Comparison of ENCODE assay signal across 21 cellular contexts in the genomic region with DNA sequence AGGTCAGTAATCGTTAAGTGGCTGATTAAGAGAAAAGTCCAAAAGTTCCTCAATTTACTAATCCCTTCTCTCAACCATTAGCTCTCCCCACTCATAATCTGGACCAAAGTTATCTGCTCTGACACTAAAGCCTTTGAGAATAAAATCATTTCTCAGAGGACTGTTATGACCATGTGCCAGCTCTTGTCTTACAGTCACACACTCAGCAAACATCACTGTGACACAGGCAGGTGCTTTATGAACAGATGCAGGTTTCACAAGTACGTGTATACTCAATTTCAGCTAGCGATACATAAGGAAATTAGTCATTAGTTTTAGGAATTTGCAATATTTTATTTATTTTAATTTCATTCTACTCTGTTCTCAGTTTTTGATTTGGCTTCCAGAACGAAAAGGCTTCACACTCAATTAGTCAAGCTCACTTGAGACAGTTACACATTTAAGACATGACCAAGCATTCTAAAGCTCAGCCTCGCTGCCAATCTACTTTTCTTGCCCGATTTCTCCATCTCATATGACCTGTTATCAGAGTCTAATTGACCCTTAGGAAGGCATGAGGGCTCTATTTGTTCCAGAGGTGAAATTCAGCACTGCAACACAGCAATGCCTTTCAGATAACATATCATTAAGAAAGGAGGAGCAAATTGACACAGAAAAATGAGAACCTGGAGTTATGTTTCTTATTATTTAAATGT.
A peak's percentile ranks its signal among the peaks of the same experiment; 100 is the strongest.
DNase-seq lines count a peak whose midpoint lies in the region; ATAC-seq and TF ChIP-seq lines count a peak whose summit lies in the region.
"Had no signal": no experiment of that assay in that cellular context is flagged by ENCODE, and none has a peak within 500 bp of the region (broad histone marks: within the 10 kb centered on the region; RNA-seq: fewer than 3 reads in every experiment).

No MANE protein-coding gene starts in this region.

- no peaks in the 10 kb centered on the region for H3K27me3 ChIP-seq in PC-9 (ENCODE audit: insufficient read depth, low read depth)
- H3K27me3 ChIP-seq in WERI-Rb-1 (ENCODE audit: insufficient read depth, low read depth, severe bottlenecking): no peaks in the 10 kb centered on the region
- H3K27me3 ChIP-seq: BE2C had no signal

- H3K9me3 ChIP-seq in PC-9 (ENCODE audit: insufficient read depth, low read depth) (no peaks in the 10 kb centered on the region), WERI-Rb-1 (ENCODE audit: severe bottlenecking) (no peaks in the 10 kb centered on the region)
- H3K9me3 ChIP-seq: BE2C had no signal

- no TSS peak for BruUV-seq in PC-9 (replicated peaks; lab: Mats Ljungman, UMichigan)

- H2AFZ ChIP-seq in PC-9: peak overlapping the region; percentile 56; the same call in 1 of the 2 replicates

- CTCF ChIA-PET in PC-9 (lab: Charles Lee): interaction anchor here (0.6 kb wide), 1 partner anchor 1270 kb away, joined by 3 read pairs; no protein-coding TSS in a partner anchor

- POLR2A ChIA-PET in PC-9 (lab: Charles Lee; ENCODE audit: unreplicated experiment): no interaction called here

- H3K36me3 ChIP-seq in PC-9 (ENCODE audit: low read depth): no peaks in the 10 kb centered on the region
- H3K36me3 ChIP-seq in WERI-Rb-1: no peaks in the 10 kb centered on the region
- H3K36me3 ChIP-seq: BE2C had no signal

- DNase-seq in NCI-H1092 treated with DMSO at 0.1 percent for 48 hours (lab: John Stamatoyannopoulos, UW) (peak; percentile 54), NCI-H1092 (lab: John Stamatoyannopoulos, UW) (no peak), NCI-H524 (lab: John Stamatoyannopoulos, UW) (peak; percentile 41 to 73), PC-9 (no peak), retina (peak; percentile 36), WERI-Rb-1 (no peak)
- DNase-seq: ACHN; BE2C; CD8-positive, alpha-beta memory T cell; DMS 273 treated with DMSO at 0.1 percent for 48 hours; DND-41; NCI-H1048; NCI-H146; NCI-H1930; NCI-H345; NCI-H510A treated with DMSO at 0.1 percent for 48 hours; T-cell had no signal

- TF ChIP-seq CTCF in PC-9 (conservative IDR thresholded peaks at IDR 0.05): no peak
- TF ChIP-seq CTCF in WERI-Rb-1 (IDR thresholded peaks at IDR 0.05; ENCODE audit: low read depth, low read length): no peak

- no peaks in the 10 kb centered on the region for H3K9me2 ChIP-seq in PC-9 (ENCODE audit: insufficient read depth)

- no peaks in the 10 kb centered on the region for H3F3A ChIP-seq in PC-9 (ENCODE audit: insufficient read depth, low read depth)

- H3K79me2 ChIP-seq in PC-9 (ENCODE audit: low read depth): no peaks in the 10 kb centered on the region

- H4K20me1 ChIP-seq in PC-9 (ENCODE audit: insufficient read depth): no peaks in the 10 kb centered on the region

- H3K4me2 ChIP-seq in PC-9: no peak overlapping the region

- intact Hi-C loops in PC-9 (cut with micrococcal nuclease; ENCODE audit: unreplicated experiment): no loop called here

- H3K4me1 ChIP-seq in PC-9 (replicated peaks; ENCODE audit: insufficient read depth): no peaks in the 10 kb centered on the region
- H3K4me1 ChIP-seq: BE2C had no signal

- no peak for ATAC-seq in HG02678 (IDR thresholded peaks at IDR 0.05; ENCODE audit: unreplicated experiment)
- no peak for ATAC-seq in HG03521 (IDR thresholded peaks at IDR 0.05; ENCODE audit: unreplicated experiment)
- ATAC-seq: Right ventricle myocardium inferior, T-cell had no signal

- H3K4me3 ChIP-seq in PC-9 (no peak overlapping the region), WERI-Rb-1 (ENCODE audit: low read depth, low read length) (no peak overlapping the region)

- H3K27ac ChIP-seq in PC-9 (no peak overlapping the region), WERI-Rb-1 (no peak overlapping the region)
- H3K27ac ChIP-seq: 22Rv1 had no signal

Comparison
In these comparisons a context has a peak if more than half of its experiments do, and no peak if none do; other contexts are left out.
1. DNase-seq: peak in NCI-H1092 treated with DMSO at 0.1 percent for 48 hours (single experiment), NCI-H524 (2 of 2) and retina (single experiment); none in NCI-H1092 (single experiment), PC-9 (0 of 2) and WERI-Rb-1 (single experiment).